ENCODE assay signal across 27 cellular contexts in the genomic region with DNA sequence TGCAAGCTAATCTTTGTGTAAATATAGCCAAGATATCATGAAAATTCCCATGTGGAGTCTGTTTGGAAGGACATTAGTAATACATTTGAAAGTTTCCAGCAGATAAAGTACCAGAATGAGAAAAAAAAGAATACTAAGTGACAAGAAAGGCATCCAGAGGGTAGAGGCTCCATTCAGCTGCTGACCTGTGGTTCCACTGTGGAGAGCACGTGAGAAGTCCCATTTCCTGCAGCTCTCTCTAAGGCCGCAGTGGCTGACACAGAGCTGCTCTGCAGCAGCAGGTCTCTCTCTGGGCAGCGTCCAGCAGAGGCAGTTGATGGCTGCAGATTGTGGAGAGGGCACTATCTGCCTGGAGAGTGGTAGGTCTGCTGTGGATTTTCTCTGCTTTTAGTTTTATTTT.
DNase-seq lines count a peak whose midpoint lies in the region; ATAC-seq, FAIRE-seq and TF ChIP-seq lines count a peak whose summit lies in the region.
"Had no signal": no experiment of that assay in that cellular context is flagged by ENCODE, and none has a peak within 500 bp of the region (broad histone marks: within the 10 kb centered on the region; RNA-seq: fewer than 3 reads in every experiment).

No MANE protein-coding gene starts in this region.

- H3K4me3 ChIP-seq in pancreas (no peak overlapping the region), kidney (ENCODE audit: low read length in 2 of 2) (no peak overlapping the region)
- H3K4me3 ChIP-seq: cardiac muscle cell, esophagus squamous epithelium, K562, MG63, prostate gland, skin epidermis, tibial nerve had no signal

- TF ChIP-seq CTCF in pancreas (IDR thresholded peaks at IDR 0.05) (no peak), kidney (IDR thresholded peaks at IDR 0.05; ENCODE audit: borderline replicate concordance, extremely low read depth, insufficient read depth) (no peak), omental fat pad (IDR thresholded peaks at IDR 0.05) (no peak)

- no peak overlapping the region for H3K9ac ChIP-seq in kidney (ENCODE audit: low read length in 2 of 2)

- no peaks in the 10 kb centered on the region for H3K9me3 ChIP-seq in pancreas
- no peaks in the 10 kb centered on the region for H3K9me3 ChIP-seq in kidney (ENCODE audit: control insufficient read depth in 1 of 2, low read length in 2 of 2)
- H3K9me3 ChIP-seq: esophagus squamous epithelium, MG63, prostate gland, tibial nerve had no signal

- no peak for FAIRE-seq in pancreas (lab: Jason Lieb, UNC)
- no peak for FAIRE-seq in kidney (lab: Jason Lieb, UNC)
- FAIRE-seq: islet of Langerhans, K562 had no signal

- ATAC-seq in pancreas = peak; percentile 53 to 89 (median 80)
- no peak for ATAC-seq in omental fat pad (ENCODE audit: low FRiP score)
- ATAC-seq: activated CD8-positive, alpha-beta memory T cell treated with anti-CD3 and anti-CD28 coated beads, Interleukin-2, amount 10 ng/mL, durations not matched to agents 7 days and 5 days; K562; Panc1 had no signal

- 10 to 15% methylated on average over 3 of the region's 3 CpGs for WGBS in pancreas, 2 donors

- no peak overlapping the region for H3K27ac ChIP-seq in pancreas
- H3K27ac ChIP-seq in kidney (ENCODE audit: low read depth in 2 of 2, low read length in 2 of 2) = no peak overlapping the region
- H3K27ac ChIP-seq: cardiac muscle cell, esophagus squamous epithelium, prostate gland, skin epidermis, tibial nerve had no signal

- H3K27me3 ChIP-seq in pancreas = no peaks in the 10 kb centered on the region
- H3K27me3 ChIP-seq: cardiac muscle cell, esophagus squamous epithelium, MG63, tibial nerve had no signal

- peak; percentile 12 for DNase-seq in HCEC 1CT
- DNase-seq in dermis blood vessel endothelial cell = peak; percentile 4
- peak; percentile 24 for DNase-seq in left kidney (ENCODE audit: low read depth, low spot score)
- DNase-seq in pancreas = peak in 1 of 6 donors; percentile 30
- no peak for DNase-seq in activated CD4-positive, CD25-positive, alpha-beta regulatory T cell (lab: John Stamatoyannopoulos, UW)
- no peak for DNase-seq in kidney
- DNase-seq in omental fat pad (ENCODE audit: low spot score) = no peak
- DNase-seq: ACHN; activated B cell treated with CpG ODN at 0.5 μM for 24 hours; activated CD8-positive, alpha-beta memory T cell treated with anti-CD3 and anti-CD28 coated beads, Interleukin-2, amount 10 ng/mL, durations not matched to agents 7 days and 5 days; cortex of kidney; DMS79 treated with DMSO at 0.1 percent for 48 hours; endodermal cell; esophagus squamous epithelium; mammary epithelial cell; MG63; NCI-H1105 treated with DMSO at 0.1 percent for 48 hours; NCI-H2029 treated with DMSO at 0.1 percent for 48 hours; NCI-H69; stimulated activated CD8-positive, alpha-beta memory T cell treated with anti-CD3 and anti-CD28 coated beads, Interleukin-4, amount 100 ng/mL, for 48 hours had no signal

- intact Hi-C loops in pancreas (cut with DNase I) = no loop called here
- intact Hi-C loops in kidney (cut with DNase I) = no loop called here

- H3K36me3 ChIP-seq in pancreas (no peaks in the 10 kb centered on the region), kidney (ENCODE audit: control insufficient read depth in 1 of 2, insufficient read depth in 2 of 2, low read length in 2 of 2) (no peaks in the 10 kb centered on the region)
- H3K36me3 ChIP-seq: cardiac muscle cell, esophagus squamous epithelium, MG63, prostate gland, tibial nerve had no signal

- H3K4me1 ChIP-seq in pancreas (peaks cover 0 to 11% (median 8%) of the 10 kb centered on the region in 3 donors), kidney (ENCODE audit: control insufficient read depth in 1 of 2, insufficient read depth in 1 of 2, low read depth in 1 of 2, low read length in 2 of 2) (no peaks in the 10 kb centered on the region)
- H3K4me1 ChIP-seq: esophagus squamous epithelium, prostate gland had no signal

Comparison
In these comparisons a context has a peak if more than half of its experiments do, and no peak if none do; other contexts are left out.
1. DNase-seq: peak in HCEC 1CT (single experiment), dermis blood vessel endothelial cell (single experiment) and left kidney (single experiment); none in activated CD4-positive, CD25-positive, alpha-beta regulatory T cell (0 of 4), kidney (single experiment) and omental fat pad (single experiment).